ENCODE assay signal across 9 cellular contexts in the genomic region with DNA sequence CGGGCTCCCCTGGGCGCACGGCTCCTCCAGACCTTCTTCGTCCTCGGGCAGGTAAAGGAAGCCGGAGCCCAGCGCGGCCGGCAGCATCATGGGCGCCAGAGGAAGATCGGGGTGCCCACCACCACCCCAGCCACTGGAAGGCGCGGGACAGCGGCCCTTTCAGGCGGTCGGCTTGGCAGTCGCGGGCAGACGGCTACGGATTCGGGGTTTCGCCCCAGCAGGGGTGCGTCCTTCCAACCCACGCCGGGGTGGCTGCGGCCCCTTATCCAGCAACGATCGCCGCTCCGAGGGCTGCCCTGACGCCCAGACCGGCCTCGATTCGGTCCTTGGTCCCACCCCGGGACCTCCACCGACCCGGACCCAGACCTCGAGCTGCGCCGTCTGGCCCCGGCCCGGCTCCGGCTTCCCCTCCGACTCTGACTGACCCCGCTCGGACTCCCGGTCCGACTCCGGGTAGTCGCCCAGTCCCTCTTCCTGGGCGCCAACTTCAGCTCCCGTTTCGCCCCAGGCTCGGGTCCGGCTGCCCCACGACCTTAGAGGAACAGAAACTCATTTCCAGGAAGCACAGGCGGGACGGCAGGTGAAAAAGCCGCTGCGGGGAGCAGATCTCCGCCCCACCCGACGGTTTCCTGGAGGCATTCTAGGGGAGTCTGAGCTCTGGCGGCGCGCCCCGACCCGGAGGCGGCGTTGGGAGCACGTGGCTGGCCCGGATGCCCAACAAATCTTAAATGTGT. TPM values are rescaled to one million over a fixed set of nuclear protein-coding genes. Genes with fewer than 3 reads are reported as not detected.
DNase-seq lines count a peak whose midpoint lies in the region; ATAC-seq and TF ChIP-seq lines count a peak whose summit lies in the region.
"Had no signal": no experiment of that assay in that cellular context is flagged by ENCODE, and none has a peak within 500 bp of the region (broad histone marks: within the 10 kb centered on the region; RNA-seq: fewer than 3 reads in every experiment).

No MANE protein-coding gene starts in this region.

- peak; percentile 43 for DNase-seq in stimulated activated naive CD8-positive, alpha-beta T cell treated with anti-CD3 and anti-CD28 coated beads, Interleukin-15, Interleukin-2, amounts not matched to agents 100 U/mL and 50 U/mL, for 24 hours
- no peak for DNase-seq in inferior parietal cortex (ENCODE audit: extremely low spot score)

- H3K4me1 ChIP-seq in liver (ENCODE audit: control insufficient read depth in 4 of 4, insufficient read depth in 4 of 4, low read length in 3 of 4), result peaks cover 4 to 13% (median 7%) of the 10 kb centered on the region in 4 donors

- H3K36me3 Mint-ChIP-seq in IgD-negative memory B cell, result no peaks in the 10 kb centered on the region
- H3K36me3 Mint-ChIP-seq in activated naive CD8-positive, alpha-beta T cell, result no peaks in the 10 kb centered on the region

- TF ChIP-seq RAD21 in liver (IDR thresholded peaks at IDR 0.05), result peak in 1 of 2 donors; percentile 15

- no peaks in the 10 kb centered on the region for H3K27me3 ChIP-seq in liver (ENCODE audit: control insufficient read depth in 4 of 4, insufficient read depth in 4 of 4, low read length in 3 of 4)

- peaks cover 0 to 12% (median 12%) of the 10 kb centered on the region in 3 donors for H3K4me1 Mint-ChIP-seq in IgD-negative memory B cell
- H3K4me1 Mint-ChIP-seq in activated naive CD8-positive, alpha-beta T cell (ENCODE audit: low read depth), result peaks cover 13% of the 10 kb centered on the region

- no peak for TF ChIP-seq CTCF in liver (IDR thresholded peaks at IDR 0.05; ENCODE audit: low read depth, low read length, missing input control)

- H3K9me3 ChIP-seq in liver (ENCODE audit: control insufficient read depth in 4 of 4, low read length in 3 of 4), result no peaks in the 10 kb centered on the region

- WGBS in liver, result 15% methylated on average over 72 of the region's 72 CpGs

- no peaks in the 10 kb centered on the region for H3K9me3 Mint-ChIP-seq in IgD-negative memory B cell
- no peaks in the 10 kb centered on the region for H3K9me3 Mint-ChIP-seq in activated naive CD8-positive, alpha-beta T cell (ENCODE audit: low read depth)

- H3K27ac ChIP-seq in liver (ENCODE audit: low read depth in 1 of 2, low read length in 2 of 2), result no peak overlapping the region
- H3K27ac ChIP-seq: VCaP had no signal

- peak overlapping the region; percentile 38 to 69 (median 58) for H3K4me3 ChIP-seq in liver (ENCODE audit: low read depth in 1 of 3, low read length in 3 of 3)

- ATAC-seq in stimulated activated naive CD8-positive, alpha-beta T cell treated with anti-CD3 and anti-CD28 coated beads, Interleukin-15, Interleukin-2, amounts not matched to agents 100 U/mL and 50 U/mL, for 24 hours, result peak; percentile 34
- ATAC-seq in HG03095 (IDR thresholded peaks at IDR 0.05; ENCODE audit: unreplicated experiment), result no peak
- ATAC-seq in HG02885 (IDR thresholded peaks at IDR 0.05; ENCODE audit: poor library complexity, unreplicated experiment), result no peak
- no peak for ATAC-seq in GM21423 (IDR thresholded peaks at IDR 0.05; ENCODE audit: unreplicated experiment)

- no peak overlapping the region for H3K27ac Mint-ChIP-seq in IgD-negative memory B cell
- H3K27ac Mint-ChIP-seq in activated naive CD8-positive, alpha-beta T cell, result no peak overlapping the region

- peaks cover 14% of the 10 kb centered on the region for H3K27me3 Mint-ChIP-seq in IgD-negative memory B cell
- peaks cover 13% of the 10 kb centered on the region for H3K27me3 Mint-ChIP-seq in activated naive CD8-positive, alpha-beta T cell

- no peaks in the 10 kb centered on the region for H3K36me3 ChIP-seq in liver (ENCODE audit: control insufficient read depth in 4 of 4, insufficient read depth in 3 of 4, low read depth in 1 of 4, low read length in 3 of 4)

- no peak overlapping the region for H3K9ac ChIP-seq in liver (ENCODE audit: low read depth in 1 of 2, low read length in 2 of 2)

- H3K4me3 Mint-ChIP-seq in IgD-negative memory B cell, result peak overlapping the region; percentile 65 to 79 (median 72)
- H3K4me3 Mint-ChIP-seq in activated naive CD8-positive, alpha-beta T cell, result peak overlapping the region; percentile 77

TF ChIP-seq in liver, 16 proteins besides CTCF, POLR2A, EP300 and RAD21:
- TF ChIP-seq HNF4A (conservative IDR thresholded peaks at IDR 0.05) (no peak), ATF3 (IDR thresholded peaks at IDR 0.05) (no peak), REST (IDR thresholded peaks at IDR 0.05) (no peak), FOXA1 (IDR thresholded peaks at IDR 0.05) (no peak), GABPA (IDR thresholded peaks at IDR 0.05 in 1 of 2, conservative IDR thresholded peaks at IDR 0.05 in 1 of 2) (no peak), TAF1 (conservative IDR thresholded peaks at IDR 0.05) (no peak), RXRA (IDR thresholded peaks at IDR 0.05) (no peak), NR2F2 (IDR thresholded peaks at IDR 0.05) (no peak), SP1 (IDR thresholded peaks at IDR 0.05) (no peak), MAX (IDR thresholded peaks at IDR 0.05) (no peak), YY1 (IDR thresholded peaks at IDR 0.05) (no peak), HNF4G (IDR thresholded peaks at IDR 0.05) (no peak), EGR1 (IDR thresholded peaks at IDR 0.05; ENCODE audit: low read depth in 2 of 2) (no peak), JUND (IDR thresholded peaks at IDR 0.05) (no peak)
- TF ChIP-seq, protein P1, sequence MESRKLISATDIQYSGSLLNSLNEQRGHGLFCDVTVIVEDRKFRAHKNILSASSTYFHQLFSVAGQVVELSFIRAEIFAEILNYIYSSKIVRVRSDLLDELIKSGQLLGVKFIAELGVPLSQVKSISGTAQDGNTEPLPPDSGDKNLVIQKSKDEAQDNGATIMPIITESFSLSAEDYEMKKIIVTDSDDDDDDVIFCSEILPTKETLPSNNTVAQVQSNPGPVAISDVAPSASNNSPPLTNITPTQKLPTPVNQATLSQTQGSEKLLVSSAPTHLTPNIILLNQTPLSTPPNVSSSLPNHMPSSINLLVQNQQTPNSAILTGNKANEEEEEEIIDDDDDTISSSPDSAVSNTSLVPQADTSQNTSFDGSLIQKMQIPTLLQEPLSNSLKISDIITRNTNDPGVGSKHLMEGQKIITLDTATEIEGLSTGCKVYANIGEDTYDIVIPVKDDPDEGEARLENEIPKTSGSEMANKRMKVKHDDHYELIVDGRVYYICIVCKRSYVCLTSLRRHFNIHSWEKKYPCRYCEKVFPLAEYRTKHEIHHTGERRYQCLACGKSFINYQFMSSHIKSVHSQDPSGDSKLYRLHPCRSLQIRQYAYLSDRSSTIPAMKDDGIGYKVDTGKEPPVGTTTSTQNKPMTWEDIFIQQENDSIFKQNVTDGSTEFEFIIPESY (IDR thresholded peaks at IDR 0.05), result no peak

RNA-seq across cellular contexts. Expression of gene SSB, which starts 30.2 kb away (rescaled TPM):
- polyA plus RNA-seq in IgD-negative memory B cell (116 TPM), liver (10 to 100 TPM; 29.9 to 61.4 TPM)
- total RNA-seq in liver, result 10 to 100 TPM; 35.1 to 49.2 TPM

RNA-seq across cellular contexts. Expression of gene KLHL23, which starts 34.8 kb away (rescaled TPM):
- polyA plus RNA-seq in IgD-negative memory B cell, result 1.8 TPM
- 10 to 100 TPM; 10.2 to 11.9 TPM for total RNA-seq in liver
- polyA plus RNA-seq in liver, result 1 to 10 TPM; 2.6 to 5.3 TPM

RNA-seq across cellular contexts. Expression of gene METTL5, which starts 56.3 kb away (rescaled TPM):
- polyA plus RNA-seq in IgD-negative memory B cell (111 TPM), liver (10 to 100 TPM; 19.9 to 35.6 TPM)
- total RNA-seq in liver, result 10 to 100 TPM; 15.4 to 25.7 TPM

RNA-seq across cellular contexts. Expression of gene UBR3, which starts 58.8 kb away (rescaled TPM):
- polyA plus RNA-seq in IgD-negative memory B cell (5.4 TPM), liver (10 to 100 TPM in 1 of 2 donors, 1 to 10 TPM in 1; 8.5 to 22.5 TPM)
- 10 to 100 TPM; 34.3 to 69.4 TPM for total RNA-seq in liver
